9 cellular contexts compared by ENCODE assay signal in the genomic region with DNA sequence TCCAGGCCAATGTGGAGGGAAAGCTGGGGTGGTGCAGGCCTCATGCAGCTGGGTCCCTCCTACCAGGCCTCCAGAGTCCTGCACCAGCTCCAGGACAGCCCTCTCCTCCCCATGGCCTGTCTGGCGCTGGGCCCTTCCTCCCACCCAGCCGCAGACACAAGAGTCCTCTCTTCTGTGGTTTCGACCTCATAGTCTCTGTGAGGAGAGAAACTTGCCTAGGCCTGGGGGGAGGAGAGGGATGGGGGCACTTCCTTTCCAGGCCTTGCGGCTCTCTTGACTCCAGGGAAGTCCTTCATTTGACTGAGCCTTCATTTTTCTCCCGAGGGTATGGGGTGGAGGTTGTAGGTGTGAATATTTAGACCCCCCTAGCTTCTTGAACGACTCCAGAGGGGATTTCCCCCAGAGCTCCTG. TPM values are rescaled to one million over a fixed set of nuclear protein-coding genes. Genes with fewer than 3 reads are reported as not detected.
DNase-seq lines count a peak whose midpoint lies in the region; ATAC-seq and TF ChIP-seq lines count a peak whose summit lies in the region.
"Had no signal": no experiment of that assay in that cellular context is flagged by ENCODE, and none has a peak within 500 bp of the region (broad histone marks: within the 10 kb centered on the region; RNA-seq: fewer than 3 reads in every experiment).

No MANE protein-coding gene starts in this region.

- H3K4me1 ChIP-seq in lower lobe of right lung (peaks cover 38% of the 10 kb centered on the region), upper lobe of right lung (peaks cover 31% of the 10 kb centered on the region)

- ATAC-seq in lower lobe of right lung (peak in 1 of 2 donors; percentile 7), upper lobe of right lung (peak; percentile 41), GM18519 (IDR thresholded peaks at IDR 0.05; ENCODE audit: low FRiP score, unreplicated experiment) (no peak), HG02870 (IDR thresholded peaks at IDR 0.05; ENCODE audit: unreplicated experiment) (no peak)

- DNase-seq in SIG-M5 treated with dmso at 0.1 percent for 504 hours (lab: John Stamatoyannopoulos, UW; ENCODE audit: unreplicated experiment) (peak; percentile 43), SIG-M5 (lab: John Stamatoyannopoulos, UW) (no peak), lower lobe of right lung (peak; percentile 46), upper lobe of right lung (no peak), NCI-H1105 (lab: John Stamatoyannopoulos, UW) (no peak)

- H3K36me3 ChIP-seq in lower lobe of right lung (peaks cover 44% of the 10 kb centered on the region), upper lobe of right lung (peaks cover 36% of the 10 kb centered on the region)

- H3K27me3 ChIP-seq in lower lobe of right lung (ENCODE audit: low read depth) = no peaks in the 10 kb centered on the region
- no peaks in the 10 kb centered on the region for H3K27me3 ChIP-seq in upper lobe of right lung

- peak overlapping the region; percentile 87 for H3K4me3 ChIP-seq in lower lobe of right lung
- H3K4me3 ChIP-seq in upper lobe of right lung = peak overlapping the region; percentile 89

- TF ChIP-seq CTCF in lower lobe of right lung (IDR thresholded peaks at IDR 0.05) (no peak), upper lobe of right lung (IDR thresholded peaks at IDR 0.05) (no peak)

- peak overlapping the region; percentile 72 for H3K27ac ChIP-seq in cingulate gyrus (ENCODE audit: low read depth, low read length)
- peak overlapping the region; percentile 93 for H3K27ac ChIP-seq in lower lobe of right lung
- H3K27ac ChIP-seq in upper lobe of right lung = peak overlapping the region; percentile 92
- H3K27ac ChIP-seq: 22Rv1 had no signal

- intact Hi-C loops in lower lobe of right lung (cut with DNase I) = no loop called here
- intact Hi-C loops in upper lobe of right lung (cut with DNase I) = no loop called here

- H3K9me3 ChIP-seq in lower lobe of right lung (no peaks in the 10 kb centered on the region), upper lobe of right lung (no peaks in the 10 kb centered on the region)

RNA-seq across cellular contexts. Expression of a gene that starts 2.3 kb away (rescaled TPM):
- 124 TPM for total RNA-seq in lower lobe of right lung
- total RNA-seq in upper lobe of right lung = 149 TPM

RNA-seq across cellular contexts. Expression of a gene that starts 8.9 kb away (rescaled TPM):
- total RNA-seq in lower lobe of right lung = 65.2 TPM
- 58.4 TPM for total RNA-seq in upper lobe of right lung

RNA-seq across cellular contexts. Expression of a gene that starts 23.4 kb away (rescaled TPM):
- total RNA-seq in lower lobe of right lung = 157 TPM
- 84.4 TPM for total RNA-seq in upper lobe of right lung

RNA-seq across cellular contexts. Expression of a gene that starts 32.9 kb away (rescaled TPM):
- 134 TPM for total RNA-seq in lower lobe of right lung
- 142 TPM for total RNA-seq in upper lobe of right lung

RNA-seq across cellular contexts. Expression of a gene that starts 44.4 kb away (rescaled TPM):
- total RNA-seq in lower lobe of right lung (0.83 TPM), upper lobe of right lung (0.41 TPM)

Comparison
In these comparisons a context has a peak if more than half of its experiments do, and no peak if none do; other contexts are left out.
1. DNase-seq: peak in SIG-M5 treated with dmso at 0.1 percent for 504 hours (single experiment) and lower lobe of right lung (single experiment); none in SIG-M5 (single experiment), upper lobe of right lung (single experiment) and NCI-H1105 (single experiment).
2. Peak in every context shown above with its lines, with median percentiles within 50 percentile points of each other: H3K27ac ChIP-seq.